Comparison of ENCODE assay signal across 1 cellular context in genomic region chr11:20626279-20626678, GRCh38.
TF ChIP-seq lines count a peak whose summit lies in the region.

No MANE protein-coding gene starts in this region.

TF ChIP-seq in K562, 482 proteins besides CTCF, POLR2A, EP300 and RAD21:
- peak; percentile 23; the same call in 1 of the 2 replicates for TF ChIP-seq NFIC (IDR thresholded peaks at IDR 0.05)
- no peak for TF ChIP-seq BRF2 (IDR thresholded peaks at IDR 0.05; ENCODE audit: borderline replicate concordance, insufficient read depth, insufficient read length)
